In the genomic region with DNA sequence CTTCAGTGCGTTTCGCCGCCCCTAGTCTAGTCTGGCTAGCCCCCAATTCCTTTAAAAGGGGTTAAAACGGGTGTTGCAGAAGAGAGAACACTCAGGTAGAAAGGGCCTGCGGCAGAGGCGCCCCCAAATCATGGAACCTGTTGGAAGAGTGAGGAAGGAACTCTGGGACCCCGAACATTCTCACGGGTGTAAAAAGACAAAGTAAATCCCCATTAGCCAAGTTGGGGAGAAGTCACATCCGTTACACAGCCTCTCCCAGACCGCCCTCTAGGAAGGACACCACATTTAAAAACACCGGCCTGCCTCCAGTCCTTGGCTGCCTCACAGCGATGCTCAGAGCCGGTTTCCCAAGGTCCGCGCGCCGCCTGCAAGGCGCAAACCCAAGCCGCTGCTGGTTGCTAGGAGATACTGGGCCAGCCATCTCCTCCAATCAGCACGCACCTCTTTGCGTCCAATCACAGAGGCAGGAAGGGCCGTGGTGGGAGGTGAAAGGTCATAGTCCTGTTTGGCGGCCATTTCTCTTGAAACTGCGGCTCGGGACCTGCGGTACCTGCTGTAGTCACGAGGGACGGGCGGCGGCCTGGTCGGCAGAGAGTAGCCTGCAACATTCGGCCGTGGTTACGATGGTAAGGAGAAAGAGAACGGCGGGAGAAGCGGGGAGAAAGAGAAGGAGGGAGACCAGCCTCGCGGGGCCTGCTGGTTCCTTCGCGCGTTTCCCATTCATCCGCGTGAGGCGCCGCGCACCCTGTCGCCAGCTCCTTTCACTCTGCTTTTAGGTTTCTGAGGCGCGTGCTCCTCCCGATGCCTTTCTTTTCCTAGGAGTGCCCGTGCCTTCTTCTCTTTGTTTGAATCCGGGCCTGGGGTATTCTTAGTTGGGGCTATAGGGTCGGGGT, we compare ENCODE assay signal across 1 cellular context.
TF ChIP-seq lines count a peak whose summit lies in the region.

TSS of gene SNRPF (plus strand) at position 502 of the 893 bp plus-strand sequence. CDS start at position 624, 122 bp downstream.

TF ChIP-seq in HEK293, 187 proteins besides CTCF, POLR2A, EP300 and RAD21 (continued from another document and continues in another):
- TF ChIP-seq ZNF366 (tag by site-specific recombination; conservative IDR thresholded peaks at IDR 0.05) = 0 out of 2 replicates have a peak, but pooled peaks have one; percentile 8
- TF ChIP-seq ZNF473 (tag by site-specific recombination; IDR thresholded peaks at IDR 0.05) = no peak
- no peak for TF ChIP-seq ZBTB20 (tag by site-specific recombination; IDR thresholded peaks at IDR 0.05)
- TF ChIP-seq ZNF311 (tag by site-specific recombination; IDR thresholded peaks at IDR 0.05; ENCODE audit: borderline replicate concordance) = no peak
- peak; percentile 70; the same call in 1 of the 2 replicates for TF ChIP-seq ZNF660 (tag by site-specific recombination; IDR thresholded peaks at IDR 0.05)
- no peak for TF ChIP-seq ZNF239 (tag by site-specific recombination; IDR thresholded peaks at IDR 0.05)
- TF ChIP-seq ATF2 (tag by site-specific recombination; IDR thresholded peaks at IDR 0.05; ENCODE audit: low read depth) = no peak
- TF ChIP-seq, protein P1, sequence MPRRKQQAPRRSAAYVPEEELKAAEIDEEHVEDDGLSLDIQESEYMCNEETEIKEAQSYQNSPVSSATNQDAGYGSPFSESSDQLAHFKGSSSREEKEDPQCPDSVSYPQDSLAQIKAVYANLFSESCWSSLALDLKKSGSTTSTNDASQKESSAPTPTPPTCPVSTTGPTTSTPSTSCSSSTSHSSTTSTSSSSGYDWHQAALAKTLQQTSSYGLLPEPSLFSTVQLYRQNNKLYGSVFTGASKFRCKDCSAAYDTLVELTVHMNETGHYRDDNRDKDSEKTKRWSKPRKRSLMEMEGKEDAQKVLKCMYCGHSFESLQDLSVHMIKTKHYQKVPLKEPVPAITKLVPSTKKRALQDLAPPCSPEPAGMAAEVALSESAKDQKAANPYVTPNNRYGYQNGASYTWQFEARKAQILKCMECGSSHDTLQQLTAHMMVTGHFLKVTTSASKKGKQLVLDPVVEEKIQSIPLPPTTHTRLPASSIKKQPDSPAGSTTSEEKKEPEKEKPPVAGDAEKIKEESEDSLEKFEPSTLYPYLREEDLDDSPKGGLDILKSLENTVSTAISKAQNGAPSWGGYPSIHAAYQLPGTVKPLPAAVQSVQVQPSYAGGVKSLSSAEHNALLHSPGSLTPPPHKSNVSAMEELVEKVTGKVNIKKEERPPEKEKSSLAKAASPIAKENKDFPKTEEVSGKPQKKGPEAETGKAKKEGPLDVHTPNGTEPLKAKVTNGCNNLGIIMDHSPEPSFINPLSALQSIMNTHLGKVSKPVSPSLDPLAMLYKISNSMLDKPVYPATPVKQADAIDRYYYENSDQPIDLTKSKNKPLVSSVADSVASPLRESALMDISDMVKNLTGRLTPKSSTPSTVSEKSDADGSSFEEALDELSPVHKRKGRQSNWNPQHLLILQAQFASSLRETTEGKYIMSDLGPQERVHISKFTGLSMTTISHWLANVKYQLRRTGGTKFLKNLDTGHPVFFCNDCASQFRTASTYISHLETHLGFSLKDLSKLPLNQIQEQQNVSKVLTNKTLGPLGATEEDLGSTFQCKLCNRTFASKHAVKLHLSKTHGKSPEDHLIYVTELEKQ (tag by site-specific recombination; IDR thresholded peaks at IDR 0.05; ENCODE audit: borderline replicate concordance) = no peak
- peak; percentile 90 for TF ChIP-seq ZNF639 (tag by site-specific recombination; IDR thresholded peaks at IDR 0.05)
- no peak for TF ChIP-seq ZNF777 (tag by site-specific recombination; IDR thresholded peaks at IDR 0.05; ENCODE audit: borderline replicate concordance)
- TF ChIP-seq, protein P2, sequence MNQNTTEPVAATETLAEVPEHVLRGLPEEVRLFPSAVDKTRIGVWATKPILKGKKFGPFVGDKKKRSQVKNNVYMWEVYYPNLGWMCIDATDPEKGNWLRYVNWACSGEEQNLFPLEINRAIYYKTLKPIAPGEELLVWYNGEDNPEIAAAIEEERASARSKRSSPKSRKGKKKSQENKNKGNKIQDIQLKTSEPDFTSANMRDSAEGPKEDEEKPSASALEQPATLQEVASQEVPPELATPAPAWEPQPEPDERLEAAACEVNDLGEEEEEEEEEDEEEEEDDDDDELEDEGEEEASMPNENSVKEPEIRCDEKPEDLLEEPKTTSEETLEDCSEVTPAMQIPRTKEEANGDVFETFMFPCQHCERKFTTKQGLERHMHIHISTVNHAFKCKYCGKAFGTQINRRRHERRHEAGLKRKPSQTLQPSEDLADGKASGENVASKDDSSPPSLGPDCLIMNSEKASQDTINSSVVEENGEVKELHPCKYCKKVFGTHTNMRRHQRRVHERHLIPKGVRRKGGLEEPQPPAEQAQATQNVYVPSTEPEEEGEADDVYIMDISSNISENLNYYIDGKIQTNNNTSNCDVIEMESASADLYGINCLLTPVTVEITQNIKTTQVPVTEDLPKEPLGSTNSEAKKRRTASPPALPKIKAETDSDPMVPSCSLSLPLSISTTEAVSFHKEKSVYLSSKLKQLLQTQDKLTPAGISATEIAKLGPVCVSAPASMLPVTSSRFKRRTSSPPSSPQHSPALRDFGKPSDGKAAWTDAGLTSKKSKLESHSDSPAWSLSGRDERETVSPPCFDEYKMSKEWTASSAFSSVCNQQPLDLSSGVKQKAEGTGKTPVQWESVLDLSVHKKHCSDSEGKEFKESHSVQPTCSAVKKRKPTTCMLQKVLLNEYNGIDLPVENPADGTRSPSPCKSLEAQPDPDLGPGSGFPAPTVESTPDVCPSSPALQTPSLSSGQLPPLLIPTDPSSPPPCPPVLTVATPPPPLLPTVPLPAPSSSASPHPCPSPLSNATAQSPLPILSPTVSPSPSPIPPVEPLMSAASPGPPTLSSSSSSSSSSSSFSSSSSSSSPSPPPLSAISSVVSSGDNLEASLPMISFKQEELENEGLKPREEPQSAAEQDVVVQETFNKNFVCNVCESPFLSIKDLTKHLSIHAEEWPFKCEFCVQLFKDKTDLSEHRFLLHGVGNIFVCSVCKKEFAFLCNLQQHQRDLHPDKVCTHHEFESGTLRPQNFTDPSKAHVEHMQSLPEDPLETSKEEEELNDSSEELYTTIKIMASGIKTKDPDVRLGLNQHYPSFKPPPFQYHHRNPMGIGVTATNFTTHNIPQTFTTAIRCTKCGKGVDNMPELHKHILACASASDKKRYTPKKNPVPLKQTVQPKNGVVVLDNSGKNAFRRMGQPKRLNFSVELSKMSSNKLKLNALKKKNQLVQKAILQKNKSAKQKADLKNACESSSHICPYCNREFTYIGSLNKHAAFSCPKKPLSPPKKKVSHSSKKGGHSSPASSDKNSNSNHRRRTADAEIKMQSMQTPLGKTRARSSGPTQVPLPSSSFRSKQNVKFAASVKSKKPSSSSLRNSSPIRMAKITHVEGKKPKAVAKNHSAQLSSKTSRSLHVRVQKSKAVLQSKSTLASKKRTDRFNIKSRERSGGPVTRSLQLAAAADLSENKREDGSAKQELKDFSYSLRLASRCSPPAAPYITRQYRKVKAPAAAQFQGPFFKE (tag by site-specific recombination; IDR thresholded peaks at IDR 0.05; ENCODE audit: borderline replicate concordance) = no peak
- no peak for TF ChIP-seq ZNF747 (tag by site-specific recombination; IDR thresholded peaks at IDR 0.05)
- no peak for TF ChIP-seq BCL11A (tag by site-specific recombination; IDR thresholded peaks at IDR 0.05; ENCODE audit: low read depth)
- TF ChIP-seq ZNF548 (tag by site-specific recombination; IDR thresholded peaks at IDR 0.05) = no peak
- no peak for TF ChIP-seq ZNF423 (tag by site-specific recombination; IDR thresholded peaks at IDR 0.05)
- TF ChIP-seq ZSCAN16 (tag by site-specific recombination; IDR thresholded peaks at IDR 0.05) = no peak
- no peak for TF ChIP-seq KLF10 (tag by site-specific recombination; IDR thresholded peaks at IDR 0.05)
- TF ChIP-seq ZNF664 (tag by site-specific recombination; IDR thresholded peaks at IDR 0.05) = no peak
- TF ChIP-seq ZNF202 (tag by site-specific recombination; IDR thresholded peaks at IDR 0.05; ENCODE audit: borderline replicate concordance) = no peak
- no peak for TF ChIP-seq ZNF146 (tag by site-specific recombination; IDR thresholded peaks at IDR 0.05)
- no peak for TF ChIP-seq ZNF837 (tag by site-specific recombination; IDR thresholded peaks at IDR 0.05)
- TF ChIP-seq HOXA7 (CRISPR knock-in tag; IDR thresholded peaks at IDR 0.05; ENCODE audit: borderline replicate concordance) = no peak
- TF ChIP-seq, protein P3, sequence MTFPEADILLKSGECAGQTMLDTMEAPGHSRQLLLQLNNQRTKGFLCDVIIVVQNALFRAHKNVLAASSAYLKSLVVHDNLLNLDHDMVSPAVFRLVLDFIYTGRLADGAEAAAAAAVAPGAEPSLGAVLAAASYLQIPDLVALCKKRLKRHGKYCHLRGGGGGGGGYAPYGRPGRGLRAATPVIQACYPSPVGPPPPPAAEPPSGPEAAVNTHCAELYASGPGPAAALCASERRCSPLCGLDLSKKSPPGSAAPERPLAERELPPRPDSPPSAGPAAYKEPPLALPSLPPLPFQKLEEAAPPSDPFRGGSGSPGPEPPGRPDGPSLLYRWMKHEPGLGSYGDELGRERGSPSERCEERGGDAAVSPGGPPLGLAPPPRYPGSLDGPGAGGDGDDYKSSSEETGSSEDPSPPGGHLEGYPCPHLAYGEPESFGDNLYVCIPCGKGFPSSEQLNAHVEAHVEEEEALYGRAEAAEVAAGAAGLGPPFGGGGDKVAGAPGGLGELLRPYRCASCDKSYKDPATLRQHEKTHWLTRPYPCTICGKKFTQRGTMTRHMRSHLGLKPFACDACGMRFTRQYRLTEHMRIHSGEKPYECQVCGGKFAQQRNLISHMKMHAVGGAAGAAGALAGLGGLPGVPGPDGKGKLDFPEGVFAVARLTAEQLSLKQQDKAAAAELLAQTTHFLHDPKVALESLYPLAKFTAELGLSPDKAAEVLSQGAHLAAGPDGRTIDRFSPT (tag by site-specific recombination; IDR thresholded peaks at IDR 0.05) = no peak
- TF ChIP-seq, protein P4, sequence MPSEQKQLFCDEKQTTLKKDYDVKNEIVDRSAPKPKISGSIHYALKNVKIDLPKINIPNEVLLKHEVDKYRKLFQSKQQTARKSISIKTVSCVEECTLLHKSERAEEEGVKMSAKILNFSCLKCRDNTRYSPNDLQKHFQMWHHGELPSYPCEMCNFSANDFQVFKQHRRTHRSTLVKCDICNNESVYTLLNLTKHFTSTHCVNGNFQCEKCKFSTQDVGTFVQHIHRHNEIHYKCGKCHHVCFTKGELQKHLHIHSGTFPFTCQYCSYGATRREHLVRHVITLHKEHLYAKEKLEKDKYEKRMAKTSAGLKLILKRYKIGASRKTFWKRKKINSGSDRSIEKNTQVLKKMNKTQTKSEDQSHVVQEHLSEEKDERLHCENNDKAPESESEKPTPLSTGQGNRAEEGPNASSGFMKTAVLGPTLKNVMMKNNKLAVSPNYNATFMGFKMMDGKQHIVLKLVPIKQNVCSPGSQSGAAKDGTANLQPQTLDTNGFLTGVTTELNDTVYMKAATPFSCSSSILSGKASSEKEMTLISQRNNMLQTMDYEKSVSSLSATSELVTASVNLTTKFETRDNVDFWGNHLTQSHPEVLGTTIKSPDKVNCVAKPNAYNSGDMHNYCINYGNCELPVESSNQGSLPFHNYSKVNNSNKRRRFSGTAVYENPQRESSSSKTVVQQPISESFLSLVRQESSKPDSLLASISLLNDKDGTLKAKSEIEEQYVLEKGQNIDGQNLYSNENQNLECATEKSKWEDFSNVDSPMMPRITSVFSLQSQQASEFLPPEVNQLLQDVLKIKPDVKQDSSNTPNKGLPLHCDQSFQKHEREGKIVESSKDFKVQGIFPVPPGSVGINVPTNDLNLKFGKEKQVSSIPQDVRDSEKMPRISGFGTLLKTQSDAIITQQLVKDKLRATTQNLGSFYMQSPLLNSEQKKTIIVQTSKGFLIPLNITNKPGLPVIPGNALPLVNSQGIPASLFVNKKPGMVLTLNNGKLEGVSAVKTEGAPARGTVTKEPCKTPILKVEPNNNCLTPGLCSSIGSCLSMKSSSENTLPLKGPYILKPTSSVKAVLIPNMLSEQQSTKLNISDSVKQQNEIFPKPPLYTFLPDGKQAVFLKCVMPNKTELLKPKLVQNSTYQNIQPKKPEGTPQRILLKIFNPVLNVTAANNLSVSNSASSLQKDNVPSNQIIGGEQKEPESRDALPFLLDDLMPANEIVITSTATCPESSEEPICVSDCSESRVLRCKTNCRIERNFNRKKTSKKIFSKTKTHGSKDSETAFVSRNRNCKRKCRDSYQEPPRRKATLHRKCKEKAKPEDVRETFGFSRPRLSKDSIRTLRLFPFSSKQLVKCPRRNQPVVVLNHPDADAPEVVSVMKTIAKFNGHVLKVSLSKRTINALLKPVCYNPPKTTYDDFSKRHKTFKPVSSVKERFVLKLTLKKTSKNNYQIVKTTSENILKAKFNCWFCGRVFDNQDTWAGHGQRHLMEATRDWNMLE (tag by site-specific recombination; conservative IDR thresholded peaks at IDR 0.05; ENCODE audit: low read depth) = peak; percentile 52; the same call in 1 of the 2 replicates
- no peak for TF ChIP-seq ZNF658 (tag by site-specific recombination; IDR thresholded peaks at IDR 0.05)
- TF ChIP-seq ZNF670 (tag by site-specific recombination; IDR thresholded peaks at IDR 0.05; ENCODE audit: low read depth) = no peak
- no peak for TF ChIP-seq ZNF112 (tag by site-specific recombination; IDR thresholded peaks at IDR 0.05)
- TF ChIP-seq ZNF132 (tag by site-specific recombination; IDR thresholded peaks at IDR 0.05; ENCODE audit: borderline replicate concordance) = no peak
- peak; percentile 19; the same call in 1 of the 2 replicates for TF ChIP-seq ZSCAN30 (tag by site-specific recombination; IDR thresholded peaks at IDR 0.05)
